ENCODE assay signal across 18 cellular contexts in the genomic region with DNA sequence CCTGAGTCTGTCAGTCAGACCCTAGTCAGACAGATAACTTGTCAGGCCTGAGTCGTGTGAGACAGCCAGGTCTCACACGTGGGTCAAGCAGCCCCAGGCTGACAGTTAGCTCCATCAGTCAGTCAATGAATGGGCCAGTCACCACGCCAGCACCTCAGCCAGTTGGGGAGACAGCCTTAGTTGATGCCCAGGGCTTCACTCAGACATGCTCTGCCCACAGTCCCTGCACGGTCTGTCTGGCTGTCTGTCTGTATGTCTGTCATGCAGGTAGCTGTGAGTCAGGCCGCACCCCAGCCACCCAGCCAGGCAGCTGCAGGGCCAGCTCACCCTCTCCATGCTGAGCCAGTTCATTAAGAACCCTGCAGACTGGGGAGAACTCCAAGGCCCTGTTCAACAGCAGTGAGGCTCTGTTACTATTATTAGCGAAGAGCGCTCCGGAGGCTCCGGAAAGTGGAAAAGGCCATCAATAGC.
DNase-seq lines count a peak whose midpoint lies in the region; ATAC-seq and TF ChIP-seq lines count a peak whose summit lies in the region.
"Had no signal": no experiment of that assay in that cellular context is flagged by ENCODE, and none has a peak within 500 bp of the region (broad histone marks: within the 10 kb centered on the region; RNA-seq: fewer than 3 reads in every experiment).

No MANE protein-coding gene starts in this region.

- no peak overlapping the region for H3K4me3 Mint-ChIP-seq in T-cell
- H3K4me3 Mint-ChIP-seq: CD8-positive, alpha-beta memory T cell had no signal

- no peaks in the 10 kb centered on the region for H3K36me3 Mint-ChIP-seq in T-cell
- H3K36me3 Mint-ChIP-seq: CD8-positive, alpha-beta memory T cell had no signal

- no peaks in the 10 kb centered on the region for H3K4me1 Mint-ChIP-seq in T-cell
- H3K4me1 Mint-ChIP-seq: CD8-positive, alpha-beta memory T cell had no signal

- ATAC-seq in T-cell (replicated peaks in 1 of 4), result no peak
- ATAC-seq: Panc1 had no signal

- H3K9me3 ChIP-seq in cardiac muscle cell (ENCODE audit: low read depth) (no peaks in the 10 kb centered on the region), spleen (no peaks in the 10 kb centered on the region)
- H3K9me3 ChIP-seq: BE2C had no signal

- peaks cover 11 to 16% of the 10 kb centered on the region in 2 donors for H3K27me3 Mint-ChIP-seq in T-cell

- no peak for TF ChIP-seq POLR2A in spleen (IDR thresholded peaks at IDR 0.05)

- POLR2A ChIA-PET in T-cell (lab: Charles Lee), result no interaction called here

- CTCF ChIA-PET in T-cell (lab: Charles Lee), result no interaction called here

- H3K4me3 ChIP-seq in cardiac muscle cell (no peak overlapping the region), spleen (no peak overlapping the region)

- peak; percentile 19 for DNase-seq in astrocyte of the hippocampus (ENCODE audit: low read depth, low spot score)
- peak in 1 of 2 donors; percentile 68 for DNase-seq in cardiac muscle cell (ENCODE audit: low read depth in 1 of 2, low spot score in 1 of 2)
- DNase-seq in kidney tubule cell (ENCODE audit: low spot score), result peak; percentile 57
- peak; percentile 72 for DNase-seq in spleen
- DNase-seq in DMS79 treated with DMSO at 0.1 percent for 48 hours (lab: John Stamatoyannopoulos, UW), result no peak
- no peak for DNase-seq in T-cell
- DNase-seq in GF-D8 (lab: John Stamatoyannopoulos, UW), result no peak
- no peak for DNase-seq in NCI-H2171 (lab: John Stamatoyannopoulos, UW)
- DNase-seq: BE2C; CD8-positive, alpha-beta memory T cell; H7; IMR-90; Kasumi-1; NCI-H1105 treated with DMSO at 0.1 percent for 48 hours; NCI-H187; NCI-H774; SIG-M5 had no signal

- no peak overlapping the region for H3K27ac Mint-ChIP-seq in T-cell
- H3K27ac Mint-ChIP-seq: CD8-positive, alpha-beta memory T cell had no signal

- no peak for TF ChIP-seq CTCF in cardiac muscle cell (IDR thresholded peaks at IDR 0.05; ENCODE audit: low read depth, low read length)
- no peak for TF ChIP-seq CTCF in spleen (IDR thresholded peaks at IDR 0.05 in 8 of 11, conservative IDR thresholded peaks at IDR 0.05 in 3 of 11)

- intact Hi-C loops in spleen (cut with DNase I; ENCODE audit: low total_unique reads), result no loop called here

- WGBS in spleen, 5 donors, result 63 to 82% (median 81%) methylated on average over 6 to 9 of the region's 9 CpGs

- no peaks in the 10 kb centered on the region for H3K9me3 Mint-ChIP-seq in T-cell
- H3K9me3 Mint-ChIP-seq: CD8-positive, alpha-beta memory T cell had no signal

- H3K27ac ChIP-seq in cardiac muscle cell (peak overlapping the region; percentile 76), spleen (no peak overlapping the region)

- H3K36me3 ChIP-seq in cardiac muscle cell, result no peaks in the 10 kb centered on the region
- no peaks in the 10 kb centered on the region for H3K36me3 ChIP-seq in spleen
- H3K36me3 ChIP-seq: BE2C had no signal

- H3K27me3 ChIP-seq in cardiac muscle cell, result no peaks in the 10 kb centered on the region
- peaks cover 0 to 6% (median 0%) of the 10 kb centered on the region in 7 donors for H3K27me3 ChIP-seq in spleen (replicated peaks in 1 of 7)
- H3K27me3 ChIP-seq: BE2C had no signal

- H3K4me1 ChIP-seq in cardiac muscle cell (ENCODE audit: low read depth) (peaks cover 19% of the 10 kb centered on the region), spleen (no peaks in the 10 kb centered on the region)
- H3K4me1 ChIP-seq: BE2C had no signal

Comparison
In these comparisons a context has a peak if more than half of its experiments do, and no peak if none do; other contexts are left out.
1. DNase-seq: peak in astrocyte of the hippocampus (single experiment), kidney tubule cell (single experiment) and spleen (single experiment); none in DMS79 treated with DMSO at 0.1 percent for 48 hours (single experiment), T-cell (0 of 34), GF-D8 (single experiment) and NCI-H2171 (single experiment).